1 cellular context compared by ENCODE assay signal in genomic region chr2:11342561-11343343, GRCh38.
TF ChIP-seq lines count a peak whose summit lies in the region.

No MANE protein-coding gene starts in this region.

TF ChIP-seq in HCT116, 20 proteins besides CTCF, POLR2A, EP300 and RAD21 (continued from another document):
- TF ChIP-seq ZBTB33 (IDR thresholded peaks at IDR 0.05; ENCODE audit: extremely low read depth, insufficient replicate concordance, low read length), result no peak
- TF ChIP-seq MAX (IDR thresholded peaks at IDR 0.05), result 0 out of 2 replicates have a peak, but pooled peaks have one; percentile 11
- no peak; the same call in 1 of the 2 replicates for TF ChIP-seq SIN3A (IDR thresholded peaks at IDR 0.05; ENCODE audit: low read depth)
- TF ChIP-seq CEBPB (IDR thresholded peaks at IDR 0.05; ENCODE audit: low read depth), result peak; percentile 81
- TF ChIP-seq TCF7L2 (IDR thresholded peaks at IDR 0.05; ENCODE audit: borderline replicate concordance, extremely low read depth, insufficient read depth, insufficient read length), result peak; percentile 22
- TF ChIP-seq ATF3 (IDR thresholded peaks at IDR 0.05), result no peak
- 0 out of 2 replicates have a peak, but pooled peaks have one; percentile 21 for TF ChIP-seq FOSL1 (IDR thresholded peaks at IDR 0.05; ENCODE audit: low read depth)
